Comparison of ENCODE assay signal across 8 cellular contexts in the genomic region with DNA sequence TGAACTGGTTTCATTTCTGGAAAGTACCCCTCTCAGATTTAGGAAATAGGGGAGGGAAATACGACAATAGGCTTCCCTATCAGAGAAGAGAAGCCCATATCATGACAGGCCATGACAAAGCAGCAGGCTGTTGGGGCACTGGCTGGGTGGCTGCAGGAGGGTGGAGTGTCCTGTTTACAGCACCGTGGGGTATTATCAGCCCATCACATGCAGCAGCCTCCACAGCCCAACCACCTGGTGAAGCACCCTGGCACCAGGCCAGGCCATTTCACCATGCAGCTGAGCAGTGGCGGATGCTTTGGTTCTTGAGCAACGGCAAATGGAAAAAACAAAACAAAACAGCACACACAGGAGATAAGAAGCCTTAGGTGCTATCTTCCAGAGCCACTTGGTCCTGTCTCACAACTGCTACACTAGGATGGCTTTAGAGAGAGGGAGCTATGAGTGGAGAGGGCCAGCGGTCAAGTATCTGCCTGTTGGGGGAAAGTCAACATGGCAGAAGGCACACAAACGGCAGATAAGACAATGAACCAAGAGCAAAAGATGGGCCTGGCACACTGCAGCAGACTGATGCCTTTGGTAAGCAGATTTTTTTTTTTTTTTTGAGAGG. TPM values are rescaled to one million over a fixed set of nuclear protein-coding genes. Genes with fewer than 3 reads are reported as not detected.
DNase-seq lines count a peak whose midpoint lies in the region; ATAC-seq and TF ChIP-seq lines count a peak whose summit lies in the region.

No MANE protein-coding gene starts in this region.

- peak overlapping the region; percentile 100 for H3K27ac Mint-ChIP-seq in activated CD8-positive, alpha-beta memory T cell treated with anti-CD3 and anti-CD28 coated beads, Interleukin-2, amount 10 ng/mL, durations not matched to agents 7 days and 5 days

- H3K4me1 Mint-ChIP-seq in activated CD8-positive, alpha-beta memory T cell treated with anti-CD3 and anti-CD28 coated beads, Interleukin-2, amount 10 ng/mL, durations not matched to agents 7 days and 5 days: peaks cover 75% of the 10 kb centered on the region

- no peaks in the 10 kb centered on the region for H3K27me3 Mint-ChIP-seq in activated CD8-positive, alpha-beta memory T cell treated with anti-CD3 and anti-CD28 coated beads, Interleukin-2, amount 10 ng/mL, durations not matched to agents 7 days and 5 days

- no peaks in the 10 kb centered on the region for H3K9me3 Mint-ChIP-seq in activated CD8-positive, alpha-beta memory T cell treated with anti-CD3 and anti-CD28 coated beads, Interleukin-2, amount 10 ng/mL, durations not matched to agents 7 days and 5 days (ENCODE audit: low read depth)

- TF ChIP-seq CTCF in fibroblast of mammary gland (conservative IDR thresholded peaks at IDR 0.05; ENCODE audit: control insufficient read depth, insufficient read depth, low read depth, low read length): no peak

- DNase-seq in DMS153 treated with DMSO at 0.1 percent for 48 hours (lab: John Stamatoyannopoulos, UW; ENCODE audit: unreplicated experiment) (peak; percentile 87), NCI-H774 (lab: John Stamatoyannopoulos, UW) (peak; percentile 86), fibroblast of mammary gland (ENCODE audit: low read depth) (peak; percentile 31), DMS114 treated with DMSO at 0.1 percent for 48 hours (lab: John Stamatoyannopoulos, UW; ENCODE audit: unreplicated experiment) (no peak), cortex of kidney (lab: John Stamatoyannopoulos, UW) (no peak)
- peak; percentile 95 for DNase-seq in activated CD8-positive, alpha-beta memory T cell treated with anti-CD3 and anti-CD28 coated beads, Interleukin-2, amount 10 ng/mL, durations not matched to agents 7 days and 5 days

- peak overlapping the region; percentile 86 for H3K4me3 Mint-ChIP-seq in activated CD8-positive, alpha-beta memory T cell treated with anti-CD3 and anti-CD28 coated beads, Interleukin-2, amount 10 ng/mL, durations not matched to agents 7 days and 5 days

- CTCF ChIA-PET in activated CD8-positive, alpha-beta memory T cell treated with anti-CD3 and anti-CD28 coated beads, Interleukin-2, amount 10 ng/mL, durations not matched to agents 7 days and 5 days (lab: Charles Lee): interaction anchor here (0.8 to 5.9 kb wide), 9 partner anchors 9 to 48 kb away, joined by 3 to 23 read pairs (median 5); partner anchors contain the start of genes FAM117A, KAT7 and SLC35B1

- peak overlapping the region in 19 of 21 experiments; percentile 45 to 93 (median 73) for H3K27ac ChIP-seq in skin epidermis

- ATAC-seq in HG02938 (IDR thresholded peaks at IDR 0.05; ENCODE audit: unreplicated experiment): peak; percentile 56
- peak; percentile 93 for ATAC-seq in activated CD8-positive, alpha-beta memory T cell treated with anti-CD3 and anti-CD28 coated beads, Interleukin-2, amount 10 ng/mL, durations not matched to agents 7 days and 5 days

- peaks cover 36% of the 10 kb centered on the region for H3K36me3 Mint-ChIP-seq in activated CD8-positive, alpha-beta memory T cell treated with anti-CD3 and anti-CD28 coated beads, Interleukin-2, amount 10 ng/mL, durations not matched to agents 7 days and 5 days

- H3K4me3 ChIP-seq in fibroblast of mammary gland (ENCODE audit: control insufficient read depth, low read depth, low read length) (no peak overlapping the region), skin epidermis (peak overlapping the region in 2 of 7 experiments; percentile 3 to 9)

RNA-seq across cellular contexts. Expression of gene FAM117A, which starts 24.2 kb away (rescaled TPM):
- total RNA-seq in activated CD8-positive, alpha-beta memory T cell treated with anti-CD3 and anti-CD28 coated beads, Interleukin-2, amount 10 ng/mL, durations not matched to agents 7 days and 5 days: 10 to 100 TPM; 31.6 to 44.9 TPM

RNA-seq across cellular contexts. Expression of gene SLC35B1, which starts 32.0 kb away (rescaled TPM):
- 10 to 100 TPM; 47.3 to 78.1 TPM for total RNA-seq in activated CD8-positive, alpha-beta memory T cell treated with anti-CD3 and anti-CD28 coated beads, Interleukin-2, amount 10 ng/mL, durations not matched to agents 7 days and 5 days

RNA-seq across cellular contexts. Expression of gene KAT7, which starts 48.7 kb away (rescaled TPM):
- total RNA-seq in activated CD8-positive, alpha-beta memory T cell treated with anti-CD3 and anti-CD28 coated beads, Interleukin-2, amount 10 ng/mL, durations not matched to agents 7 days and 5 days: 10 to 100 TPM; 76.9 to 80.6 TPM

Comparison
In these comparisons a context has a peak if more than half of its experiments do, and no peak if none do; other contexts are left out.
1. DNase-seq: peak in DMS153 treated with DMSO at 0.1 percent for 48 hours (single experiment), NCI-H774 (single experiment), activated CD8-positive, alpha-beta memory T cell treated with anti-CD3 and anti-CD28 coated beads, Interleukin-2, amount 10 ng/mL, durations not matched to agents 7 days and 5 days (single experiment) and fibroblast of mammary gland (single experiment); none in DMS114 treated with DMSO at 0.1 percent for 48 hours (single experiment) and cortex of kidney (single experiment).